In genomic region chr14:96207686-96208085, GRCh38 we compare ENCODE assay signal across 1 cellular context.
TF ChIP-seq lines count a peak whose summit lies in the region.

No MANE protein-coding gene starts in this region.

TF ChIP-seq in IMR-90, 13 proteins besides CTCF, POLR2A, EP300 and RAD21:
- TF ChIP-seq FOS (IDR thresholded peaks at IDR 0.05; ENCODE audit: low read depth, low read length) (no peak), SMC3 (IDR thresholded peaks at IDR 0.05; ENCODE audit: low read depth, low read length) (no peak), CEBPB (IDR thresholded peaks at IDR 0.05; ENCODE audit: low read depth, low read length) (no peak)
